ENCODE assay signal across 2 cellular contexts in the genomic region with DNA sequence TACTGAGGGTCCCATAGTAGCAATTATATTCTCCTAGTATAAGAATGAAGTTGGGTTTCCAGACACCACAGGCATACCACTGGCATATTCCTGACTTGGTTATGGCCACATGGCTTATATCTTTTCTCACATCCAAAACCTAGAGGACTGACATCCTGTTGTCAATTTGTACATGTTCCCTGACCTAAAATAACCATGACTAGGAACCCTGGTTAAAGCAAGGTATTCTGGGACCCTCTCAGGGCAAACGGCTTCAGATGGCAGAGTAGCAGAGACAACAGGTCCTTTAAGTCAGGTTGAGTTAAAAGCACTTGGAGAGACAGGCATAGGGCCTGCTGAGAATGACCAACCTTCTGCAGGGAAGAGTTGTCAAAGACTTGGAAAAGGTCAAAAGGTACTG.
TF ChIP-seq lines count a peak whose summit lies in the region.

No MANE protein-coding gene starts in this region.

TF ChIP-seq in IMR-90, 13 proteins besides CTCF, POLR2A, EP300 and RAD21:
- TF ChIP-seq, protein P1, sequence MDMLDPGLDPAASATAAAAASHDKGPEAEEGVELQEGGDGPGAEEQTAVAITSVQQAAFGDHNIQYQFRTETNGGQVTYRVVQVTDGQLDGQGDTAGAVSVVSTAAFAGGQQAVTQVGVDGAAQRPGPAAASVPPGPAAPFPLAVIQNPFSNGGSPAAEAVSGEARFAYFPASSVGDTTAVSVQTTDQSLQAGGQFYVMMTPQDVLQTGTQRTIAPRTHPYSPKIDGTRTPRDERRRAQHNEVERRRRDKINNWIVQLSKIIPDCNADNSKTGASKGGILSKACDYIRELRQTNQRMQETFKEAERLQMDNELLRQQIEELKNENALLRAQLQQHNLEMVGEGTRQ (IDR thresholded peaks at IDR 0.05; ENCODE audit: low read depth, low read length), result no peak
- no peak for TF ChIP-seq CHD1 (IDR thresholded peaks at IDR 0.05; ENCODE audit: low read depth, low read length)
- no peak for TF ChIP-seq MAZ (IDR thresholded peaks at IDR 0.05; ENCODE audit: borderline replicate concordance, low read depth, low read length)
- no peak for TF ChIP-seq MAFK (IDR thresholded peaks at IDR 0.05; ENCODE audit: low read depth, low read length)
- TF ChIP-seq FOS (IDR thresholded peaks at IDR 0.05; ENCODE audit: low read depth, low read length), result no peak
- TF ChIP-seq MXI1 (IDR thresholded peaks at IDR 0.05; ENCODE audit: borderline replicate concordance, low read depth, low read length), result no peak

TF ChIP-seq in K562, 482 proteins besides CTCF, POLR2A, EP300 and RAD21:
- TF ChIP-seq ELF4 (CRISPR knock-in tag; IDR thresholded peaks at IDR 0.05) (no peak), NR2C1 (IDR thresholded peaks at IDR 0.05) (no peak), NR2C1 (tag; IDR thresholded peaks at IDR 0.05) (peak; percentile 22; the same call in 1 of the 2 replicates)
- TF ChIP-seq, protein P2, sequence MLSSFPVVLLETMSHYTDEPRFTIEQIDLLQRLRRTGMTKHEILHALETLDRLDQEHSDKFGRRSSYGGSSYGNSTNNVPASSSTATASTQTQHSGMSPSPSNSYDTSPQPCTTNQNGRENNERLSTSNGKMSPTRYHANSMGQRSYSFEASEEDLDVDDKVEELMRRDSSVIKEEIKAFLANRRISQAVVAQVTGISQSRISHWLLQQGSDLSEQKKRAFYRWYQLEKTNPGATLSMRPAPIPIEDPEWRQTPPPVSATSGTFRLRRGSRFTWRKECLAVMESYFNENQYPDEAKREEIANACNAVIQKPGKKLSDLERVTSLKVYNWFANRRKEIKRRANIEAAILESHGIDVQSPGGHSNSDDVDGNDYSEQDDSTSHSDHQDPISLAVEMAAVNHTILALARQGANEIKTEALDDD (IDR thresholded peaks at IDR 0.05), result peak; percentile 56; the same call in 1 of the 2 replicates
TF ChIP-seq in K562: peak in this region for 2.
